Comparison of ENCODE assay signal across 21 cellular contexts in the genomic region with DNA sequence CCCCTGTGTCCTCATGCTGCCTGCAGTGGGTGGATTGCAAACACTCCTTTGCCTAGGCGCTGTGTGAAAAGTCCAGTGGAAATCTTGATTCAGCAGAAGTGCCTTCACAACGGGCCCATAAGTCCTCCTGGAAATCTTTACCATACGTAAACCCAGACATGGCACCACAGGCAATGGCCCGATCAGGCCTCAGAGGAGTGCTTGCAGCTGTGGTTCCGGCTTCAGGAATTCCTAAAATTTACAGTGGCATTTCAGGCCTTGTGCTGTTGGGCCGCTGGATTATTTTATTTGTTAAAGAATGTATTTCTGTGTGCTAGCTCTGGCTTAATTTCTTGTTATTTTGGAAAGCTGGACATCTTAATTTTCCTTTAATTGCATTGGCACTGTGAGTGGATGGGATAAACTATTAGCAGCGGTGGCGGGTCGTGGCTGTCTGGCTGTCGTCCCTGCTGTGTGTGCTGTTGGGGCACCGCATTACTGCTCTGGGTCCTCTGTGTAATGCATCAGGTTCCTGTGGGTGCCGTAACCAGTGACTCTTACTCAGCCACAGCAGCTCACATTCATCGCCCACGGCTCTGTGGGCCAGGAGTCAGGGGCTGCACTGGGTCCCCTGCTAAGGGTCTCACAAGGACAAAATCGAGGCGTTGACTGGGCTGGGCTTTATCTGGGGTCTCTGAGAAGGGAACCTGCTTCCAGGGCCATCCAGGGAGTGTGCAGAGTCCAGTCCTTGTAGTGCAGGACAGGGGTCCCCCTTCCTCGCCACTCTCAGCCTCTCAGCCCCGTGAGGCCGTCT.
"Had no signal": no experiment of that assay in that cellular context is flagged by ENCODE, and none has a peak within 500 bp of the region (broad histone marks: within the 10 kb centered on the region; RNA-seq: fewer than 3 reads in every experiment).

No MANE protein-coding gene starts in this region.

- H3K27ac Mint-ChIP-seq: activated naive CD4-positive, alpha-beta T cell treated with anti-CD3 and anti-CD28 coated beads for 36 hours; activated naive CD8-positive, alpha-beta T cell treated with anti-CD3 and anti-CD28 coated beads, Interleukin-2, amount 10 ng/mL, durations not matched to agents 7 days and 5 days; activated T-cell treated with anti-CD3 and anti-CD28 coated beads, Interleukin-2, amount 50 U/mL, for 24 hours; activated T-helper 17 cell treated with anti-CD3 and anti-CD28 coated beads, Interleukin-2, amount 50 U/mL, for 72 hours; neural progenitor cell; stimulated activated effector memory CD8-positive, alpha-beta T cell treated with anti-CD3 and anti-CD28 coated beads, Interleukin-12 subunit alpha, Interleukin-12 subunit beta, amount 100 ng/mL, for 72 hours had no signal

- H3K27me3 Mint-ChIP-seq: activated naive CD8-positive, alpha-beta T cell treated with anti-CD3 and anti-CD28 coated beads, Interleukin-2, amount 10 ng/mL, durations not matched to agents 7 days and 5 days; activated T-cell treated with anti-CD3 and anti-CD28 coated beads, Interleukin-2, amount 50 U/mL, for 24 hours; activated T-helper 17 cell treated with anti-CD3 and anti-CD28 coated beads, Interleukin-2, amount 50 U/mL, for 72 hours; stimulated activated naive CD8-positive, alpha-beta T cell treated with anti-CD3 and anti-CD28 coated beads, Interleukin-15, amount 100 ng/mL, for 72 hours had no signal

- DNase-seq: activated CD4-positive, alpha-beta T cell treated with anti-CD3 and anti-CD28 coated beads, Interleukin-2, amount 50 U/mL, for 4 hours; activated CD8-positive, alpha-beta memory T cell treated with anti-CD3 and anti-CD28 coated beads, Interleukin-2, amount 50 U/mL, for 4 hours; activated naive CD4-positive, alpha-beta T cell treated with anti-CD3 and anti-CD28 coated beads for 36 hours; activated naive CD8-positive, alpha-beta T cell treated with anti-CD3 and anti-CD28 coated beads, Interleukin-2, amount 10 ng/mL, durations not matched to agents 7 days and 5 days; amniotic stem cell; cerebellar nuclear complex; esophagus squamous epithelium; gastrocnemius medialis; hypothalamus; left ventricle myocardium superior; mammary epithelial cell; ovary; psoas muscle; stimulated activated CD4-positive, alpha-beta T cell treated with anti-CD3 and anti-CD28 coated beads, Interleukin-1b, Interleukin-23, amount 100 ng/mL, for 48 hours; stimulated activated naive CD8-positive, alpha-beta T cell treated with anti-CD3 and anti-CD28 coated beads, Interleukin-15, amount 100 ng/mL, for 72 hours; transverse colon; WERI-Rb-1 had no signal

- H3K9me3 Mint-ChIP-seq: activated naive CD4-positive, alpha-beta T cell treated with anti-CD3 and anti-CD28 coated beads for 36 hours; activated T-helper 17 cell treated with anti-CD3 and anti-CD28 coated beads, Interleukin-2, amount 50 U/mL, for 72 hours; stimulated activated effector memory CD8-positive, alpha-beta T cell treated with anti-CD3 and anti-CD28 coated beads, Interleukin-12 subunit alpha, Interleukin-12 subunit beta, amount 100 ng/mL, for 72 hours had no signal

- H3K36me3 Mint-ChIP-seq: stimulated activated effector memory CD8-positive, alpha-beta T cell treated with anti-CD3 and anti-CD28 coated beads, Interleukin-12 subunit alpha, Interleukin-12 subunit beta, amount 100 ng/mL, for 72 hours had no signal

- ATAC-seq: activated T-helper 17 cell treated with anti-CD3 and anti-CD28 coated beads, Interleukin-2, amount 50 U/mL, for 72 hours; gastrocnemius medialis; left ventricle myocardium superior; psoas muscle; stimulated activated naive CD8-positive, alpha-beta T cell treated with anti-CD3 and anti-CD28 coated beads, Interleukin-15, amount 100 ng/mL, for 72 hours had no signal

- H3K4me1 Mint-ChIP-seq: neural progenitor cell had no signal

- H3K4me3 Mint-ChIP-seq: activated naive CD4-positive, alpha-beta T cell treated with anti-CD3 and anti-CD28 coated beads for 36 hours; activated naive CD8-positive, alpha-beta T cell treated with anti-CD3 and anti-CD28 coated beads, Interleukin-2, amount 10 ng/mL, durations not matched to agents 7 days and 5 days; activated T-cell treated with anti-CD3 and anti-CD28 coated beads, Interleukin-2, amount 50 U/mL, for 24 hours; activated T-helper 17 cell treated with anti-CD3 and anti-CD28 coated beads, Interleukin-2, amount 50 U/mL, for 72 hours; neural progenitor cell; stimulated activated effector memory CD8-positive, alpha-beta T cell treated with anti-CD3 and anti-CD28 coated beads, Interleukin-12 subunit alpha, Interleukin-12 subunit beta, amount 100 ng/mL, for 72 hours; stimulated activated naive CD8-positive, alpha-beta T cell treated with anti-CD3 and anti-CD28 coated beads, Interleukin-15, amount 100 ng/mL, for 72 hours had no signal
